In the genomic region with DNA sequence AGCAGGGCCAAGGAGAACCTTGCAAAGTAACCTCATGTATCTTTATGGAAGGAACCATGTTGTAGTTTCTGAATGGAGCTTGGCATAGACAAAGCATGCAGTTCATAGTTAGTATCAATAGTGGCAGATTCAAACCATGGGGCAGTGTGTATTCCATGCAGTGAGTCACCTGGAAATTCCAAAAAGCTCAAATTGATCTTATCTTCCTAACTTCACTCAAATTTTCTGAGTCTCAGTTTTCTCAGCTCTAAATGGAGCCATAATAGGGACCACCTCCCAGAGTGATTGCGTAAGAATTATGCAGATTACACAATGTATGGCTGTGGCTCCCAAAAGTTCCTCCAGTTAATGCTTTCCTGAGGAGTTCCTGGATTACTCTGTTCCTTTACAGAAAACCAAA, we compare ENCODE assay signal across 1 cellular context.
TF ChIP-seq lines count a peak whose summit lies in the region.

No MANE protein-coding gene starts in this region.

TF ChIP-seq in K562, 482 proteins besides CTCF, POLR2A, EP300 and RAD21 (continued from another document):
- TF ChIP-seq, protein P1, sequence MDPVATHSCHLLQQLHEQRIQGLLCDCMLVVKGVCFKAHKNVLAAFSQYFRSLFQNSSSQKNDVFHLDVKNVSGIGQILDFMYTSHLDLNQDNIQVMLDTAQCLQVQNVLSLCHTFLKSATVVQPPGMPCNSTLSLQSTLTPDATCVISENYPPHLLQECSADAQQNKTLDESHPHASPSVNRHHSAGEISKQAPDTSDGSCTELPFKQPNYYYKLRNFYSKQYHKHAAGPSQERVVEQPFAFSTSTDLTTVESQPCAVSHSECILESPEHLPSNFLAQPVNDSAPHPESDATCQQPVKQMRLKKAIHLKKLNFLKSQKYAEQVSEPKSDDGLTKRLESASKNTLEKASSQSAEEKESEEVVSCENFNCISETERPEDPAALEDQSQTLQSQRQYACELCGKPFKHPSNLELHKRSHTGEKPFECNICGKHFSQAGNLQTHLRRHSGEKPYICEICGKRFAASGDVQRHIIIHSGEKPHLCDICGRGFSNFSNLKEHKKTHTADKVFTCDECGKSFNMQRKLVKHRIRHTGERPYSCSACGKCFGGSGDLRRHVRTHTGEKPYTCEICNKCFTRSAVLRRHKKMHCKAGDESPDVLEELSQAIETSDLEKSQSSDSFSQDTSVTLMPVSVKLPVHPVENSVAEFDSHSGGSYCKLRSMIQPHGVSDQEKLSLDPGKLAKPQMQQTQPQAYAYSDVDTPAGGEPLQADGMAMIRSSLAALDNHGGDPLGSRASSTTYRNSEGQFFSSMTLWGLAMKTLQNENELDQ (CRISPR knock-in tag; IDR thresholded peaks at IDR 0.05; ENCODE audit: borderline replicate concordance), result no peak
- TF ChIP-seq DEAF1 (CRISPR knock-in tag; IDR thresholded peaks at IDR 0.05), result no peak
- TF ChIP-seq CEBPB (tag; IDR thresholded peaks at IDR 0.05), result peak; percentile 96
- no peak for TF ChIP-seq E4F1 (CRISPR knock-in tag; IDR thresholded peaks at IDR 0.05; ENCODE audit: borderline replicate concordance)
- TF ChIP-seq HNRNPLL (IDR thresholded peaks at IDR 0.05; ENCODE audit: low read depth, low read length, poor library complexity, severe bottlenecking), result no peak
- TF ChIP-seq, protein P2, sequence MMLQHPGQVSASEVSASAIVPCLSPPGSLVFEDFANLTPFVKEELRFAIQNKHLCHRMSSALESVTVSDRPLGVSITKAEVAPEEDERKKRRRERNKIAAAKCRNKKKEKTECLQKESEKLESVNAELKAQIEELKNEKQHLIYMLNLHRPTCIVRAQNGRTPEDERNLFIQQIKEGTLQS (IDR thresholded peaks at IDR 0.05), result peak; percentile 55
- TF ChIP-seq, protein P2 (CRISPR knock-in tag; conservative IDR thresholded peaks at IDR 0.05), result no peak
- no peak for TF ChIP-seq ZFP36 (IDR thresholded peaks at IDR 0.05; ENCODE audit: low read depth, low read length, partially characterized antibody)
- peak; percentile 28 for TF ChIP-seq DACH1 (IDR thresholded peaks at IDR 0.05; ENCODE audit: partially characterized antibody)
- TF ChIP-seq, protein P3, sequence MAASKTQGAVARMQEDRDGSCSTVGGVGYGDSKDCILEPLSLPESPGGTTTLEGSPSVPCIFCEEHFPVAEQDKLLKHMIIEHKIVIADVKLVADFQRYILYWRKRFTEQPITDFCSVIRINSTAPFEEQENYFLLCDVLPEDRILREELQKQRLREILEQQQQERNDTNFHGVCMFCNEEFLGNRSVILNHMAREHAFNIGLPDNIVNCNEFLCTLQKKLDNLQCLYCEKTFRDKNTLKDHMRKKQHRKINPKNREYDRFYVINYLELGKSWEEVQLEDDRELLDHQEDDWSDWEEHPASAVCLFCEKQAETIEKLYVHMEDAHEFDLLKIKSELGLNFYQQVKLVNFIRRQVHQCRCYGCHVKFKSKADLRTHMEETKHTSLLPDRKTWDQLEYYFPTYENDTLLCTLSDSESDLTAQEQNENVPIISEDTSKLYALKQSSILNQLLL (CRISPR knock-in tag; IDR thresholded peaks at IDR 0.05; ENCODE audit: borderline replicate concordance), result no peak
- no peak for TF ChIP-seq MAFG (tag; conservative IDR thresholded peaks at IDR 0.05)
- no peak for TF ChIP-seq HDAC3 (IDR thresholded peaks at IDR 0.05; ENCODE audit: borderline replicate concordance, partially characterized antibody)
